17 cellular contexts compared by ENCODE assay signal in genomic region chr2:220068877-220069276, GRCh38.
DNase-seq lines count a peak whose midpoint lies in the region; ATAC-seq, FAIRE-seq and TF ChIP-seq lines count a peak whose summit lies in the region.
"Had no signal": no experiment of that assay in that cellular context is flagged by ENCODE, and none has a peak within 500 bp of the region (broad histone marks: within the 10 kb centered on the region; RNA-seq: fewer than 3 reads in every experiment).

No MANE protein-coding gene starts in this region.

- CTCF ChIA-PET in H1 (lab: Charles Lee; ENCODE audit: partially characterized antibody), result interaction anchor here (0.7 to 3.2 kb wide), 3 partner anchors 15 to 331 kb away, joined by 3 to 13 read pairs (median 4); no protein-coding TSS in a partner anchor

- H2BK120ac ChIP-seq in H1 (replicated peaks; ENCODE audit: low read depth, low read length), result no peak overlapping the region

- no peaks in the 10 kb centered on the region for H3K27me3 ChIP-seq in H1 (replicated peaks in 1 of 4; ENCODE audit: control insufficient read depth in 3 of 4, extremely low read depth in 1 of 4, insufficient read depth in 3 of 4, low read length in 3 of 4)

- WGBS in H1 (ENCODE audit: extremely low coverage in 1 of 2, insufficient coverage in 1 of 2, insufficient read length in 1 of 2, insufficient replicate concordance in 2 of 2, low coverage in 1 of 2, low lambda C conversion rate in 2 of 2, missing lambda C conversion rate in 1 of 2), 2 experiments, result 78% methylated on average over 2 of the region's 2 CpGs; no CpG with 5 or more reads in 1 of the 2 experiments

- no peak overlapping the region for H2BK12ac ChIP-seq in H1 (ENCODE audit: low read depth, low read length)

- H3K9me3 Mint-ChIP-seq in nephron (no peaks in the 10 kb centered on the region), osteocyte (ENCODE audit: unreplicated experiment) (no peaks in the 10 kb centered on the region)
- H3K9me3 Mint-ChIP-seq: CD4-positive, alpha-beta T cell had no signal

- H3K4me1 ChIP-seq in H1 (replicated peaks in 1 of 4; ENCODE audit: control insufficient read depth in 3 of 4, insufficient read depth in 4 of 4, low read length in 3 of 4), result peaks cover 0 to 4% (median 0%) of the 10 kb centered on the region in 4 experiments; a peak in 1 of 7 replicates
- H3K4me1 ChIP-seq: HAP-1 had no signal

- TF ChIP-seq CTCF in H1 (IDR thresholded peaks at IDR 0.05; ENCODE audit: control extremely low read depth in 1 of 3, insufficient read depth in 1 of 3, low read depth in 1 of 3, low read length in 3 of 3), result no peak
- no peak for TF ChIP-seq CTCF in nephron (IDR thresholded peaks at IDR 0.05; ENCODE audit: unreplicated experiment in 3 of 3)
- TF ChIP-seq CTCF in osteocyte (IDR thresholded peaks at IDR 0.05), result no peak

- no peak overlapping the region for H3K4me2 ChIP-seq in H1 (ENCODE audit: insufficient read depth in 1 of 2, low read depth in 2 of 2, low read length in 2 of 2)

- no peaks in the 10 kb centered on the region for H3K9me3 ChIP-seq in H1 (ENCODE audit: insufficient read depth in 2 of 2, low read depth in 1 of 2, low read length in 1 of 2)
- H3K9me3 ChIP-seq: HAP-1 had no signal

- H3K14ac ChIP-seq in H1 (ENCODE audit: insufficient read length), result no peak overlapping the region

- no peak for FAIRE-seq in H1 (lab: Jason Lieb, UNC)
- FAIRE-seq: A204.1 had no signal

- H2BK15ac ChIP-seq in H1 (ENCODE audit: low read length), result no peak overlapping the region

- H3K4me3 Mint-ChIP-seq in nephron (no peak overlapping the region), osteocyte (ENCODE audit: unreplicated experiment) (no peak overlapping the region)
- H3K4me3 Mint-ChIP-seq: CD4-positive, alpha-beta T cell had no signal

- no peak overlapping the region for H3K23ac ChIP-seq in H1 (ENCODE audit: insufficient read length)

- no peak for ATAC-seq in activated CD4-positive, CD25-positive, alpha-beta regulatory T cell treated with anti-CD3 and anti-CD28 coated beads, Interleukin-2, amount 50 U/mL, for 24 hours

- H3K23me2 ChIP-seq in H1 (ENCODE audit: low read depth, low read length), result no peaks in the 10 kb centered on the region

- H3K56ac ChIP-seq in H1 (replicated peaks; ENCODE audit: insufficient read length, low read depth, low read length), result no peak overlapping the region

- H3K27ac ChIP-seq in H1 (ENCODE audit: low read depth, low read length), result no peak overlapping the region
- H3K27ac ChIP-seq: C4-2B, HL-60 had no signal

- H2AK5ac ChIP-seq in H1 (ENCODE audit: low read depth, low read length), result no peak overlapping the region

- H2BK5ac ChIP-seq in H1 (ENCODE audit: low read depth, low read length), result no peak overlapping the region

- DNase-seq in H1 (ENCODE audit: low read depth in 1 of 2, low spot score in 2 of 2) (no peak), osteocyte (ENCODE audit: extremely low spot score, unreplicated experiment) (no peak), KG1 (lab: John Stamatoyannopoulos, UW) (no peak), NCI-H2029 (lab: John Stamatoyannopoulos, UW) (no peak), AG08396 (ENCODE audit: low spot score) (no peak)
- DNase-seq: ACHN; AML-193; Calu3; CD4-positive, alpha-beta T cell; DMS79 treated with DMSO at 0.1 percent for 48 hours; GF-D8 had no signal

- H3K79me2 ChIP-seq in H1 (ENCODE audit: control insufficient read depth in 1 of 2, insufficient read depth in 2 of 2, low read length in 2 of 2), result no peaks in the 10 kb centered on the region

- H3K27me3 Mint-ChIP-seq in nephron (ENCODE audit: low read depth) (peaks cover 11% of the 10 kb centered on the region), osteocyte (ENCODE audit: unreplicated experiment) (no peaks in the 10 kb centered on the region)
- H3K27me3 Mint-ChIP-seq: CD4-positive, alpha-beta T cell had no signal

- H3K36me3 Mint-ChIP-seq in nephron (ENCODE audit: low read depth) (no peaks in the 10 kb centered on the region), osteocyte (ENCODE audit: unreplicated experiment) (no peaks in the 10 kb centered on the region)

- no peak overlapping the region for H3K9ac ChIP-seq in H1 (replicated peaks in 1 of 4; ENCODE audit: extremely low read depth in 1 of 4, low read depth in 3 of 4, low read length in 3 of 4)

- H4K8ac ChIP-seq in H1 (ENCODE audit: extremely low read depth, insufficient read depth, low read length), result no peak overlapping the region

- no peak overlapping the region for H4K5ac ChIP-seq in H1 (ENCODE audit: insufficient read length, low read depth, low read length)

- no peak overlapping the region for H3K18ac ChIP-seq in H1 (ENCODE audit: extremely low read depth, low read length)

- no peaks in the 10 kb centered on the region for H3K36me3 ChIP-seq in H1 (ENCODE audit: control insufficient read depth in 2 of 4, insufficient read depth in 4 of 4, low read length in 3 of 4)
- H3K36me3 ChIP-seq: HAP-1 had no signal

- peak overlapping the region; percentile 41; the same call in 1 of the 2 replicates for H2AFZ ChIP-seq in H1 (ENCODE audit: low read length)

- POLR2A ChIA-PET in H1 (lab: Charles Lee; ENCODE audit: partially characterized antibody), result interaction anchor here (0.6 kb wide), 1 partner anchor 1915 kb away, joined by 3 read pairs; no protein-coding TSS in a partner anchor

- H4K20me1 ChIP-seq in H1 (replicated peaks in 1 of 2; ENCODE audit: control insufficient read depth in 1 of 2, insufficient read depth in 2 of 2, low read length in 2 of 2), result no peaks in the 10 kb centered on the region

- no peak overlapping the region for H3K4me3 ChIP-seq in H1 (ENCODE audit: extremely low read depth in 1 of 4, insufficient read depth in 2 of 4, low read depth in 3 of 4, low read length in 4 of 4)
- H3K4me3 ChIP-seq: HAP-1 had no signal

- H3K79me1 ChIP-seq in H1 (ENCODE audit: low read depth, low read length), result no peaks in the 10 kb centered on the region

- no peak overlapping the region for H4K91ac ChIP-seq in H1 (replicated peaks; ENCODE audit: insufficient read length, low read length)

- H3K4ac ChIP-seq in H1 (replicated peaks; ENCODE audit: insufficient read length, low read depth, low read length), result no peak overlapping the region

- H3K27ac Mint-ChIP-seq in nephron, result peak overlapping the region; percentile 74 to 76 (median 75)
- H3K27ac Mint-ChIP-seq in osteocyte (ENCODE audit: unreplicated experiment), result peak overlapping the region; percentile 11
- H3K27ac Mint-ChIP-seq: CD4-positive, alpha-beta T cell had no signal

- H3K4me1 Mint-ChIP-seq in nephron, result peaks cover 24% of the 10 kb centered on the region
- H3K4me1 Mint-ChIP-seq in osteocyte (ENCODE audit: unreplicated experiment), result peaks cover 51% of the 10 kb centered on the region

- no peak for TF ChIP-seq EP300 in H1 (IDR thresholded peaks at IDR 0.05; ENCODE audit: borderline replicate concordance in 1 of 2, low read depth in 2 of 2, low read length in 2 of 2)

- TF ChIP-seq RAD21 in H1 (IDR thresholded peaks at IDR 0.05 in 1 of 2, conservative IDR thresholded peaks at IDR 0.05 in 1 of 2; ENCODE audit: low read depth in 2 of 2, low read length in 2 of 2), result no peak

- no peak overlapping the region for H2BK20ac ChIP-seq in H1 (ENCODE audit: low read length)

- no peak for TF ChIP-seq POLR2A in H1 (IDR thresholded peaks at IDR 0.05; ENCODE audit: control extremely low read depth in 1 of 2, low read depth in 2 of 2, low read length in 2 of 2)

TF ChIP-seq in H1, 55 proteins besides CTCF, POLR2A, EP300 and RAD21:
- TF ChIP-seq RFX5 (IDR thresholded peaks at IDR 0.05; ENCODE audit: borderline replicate concordance, low read depth, low read length) (no peak), TAF1 (IDR thresholded peaks at IDR 0.05; ENCODE audit: low read depth, low read length) (no peak), HDAC6 (IDR thresholded peaks at IDR 0.05; ENCODE audit: low read depth, low read length) (no peak), SP2 (IDR thresholded peaks at IDR 0.05; ENCODE audit: low read length) (no peak), TEAD4 (IDR thresholded peaks at IDR 0.05; ENCODE audit: low read depth, low read length) (no peak), CBX8 (IDR thresholded peaks at IDR 0.05; ENCODE audit: borderline replicate concordance, low read depth, low read length) (no peak), SIRT6 (IDR thresholded peaks at IDR 0.05; ENCODE audit: low read length) (no peak), CHD2 (IDR thresholded peaks at IDR 0.05; ENCODE audit: low read length) (no peak), CTBP2 (IDR thresholded peaks at IDR 0.05; ENCODE audit: borderline replicate concordance, insufficient read depth, insufficient read length, low read length) (no peak), SP1 (IDR thresholded peaks at IDR 0.05; ENCODE audit: low read depth, low read length) (no peak), ZNF274 (IDR thresholded peaks at IDR 0.05; ENCODE audit: borderline replicate concordance, extremely low read depth, low read length) (no peak)
